Comparison of ENCODE assay signal across 6 cellular contexts in the genomic region with DNA sequence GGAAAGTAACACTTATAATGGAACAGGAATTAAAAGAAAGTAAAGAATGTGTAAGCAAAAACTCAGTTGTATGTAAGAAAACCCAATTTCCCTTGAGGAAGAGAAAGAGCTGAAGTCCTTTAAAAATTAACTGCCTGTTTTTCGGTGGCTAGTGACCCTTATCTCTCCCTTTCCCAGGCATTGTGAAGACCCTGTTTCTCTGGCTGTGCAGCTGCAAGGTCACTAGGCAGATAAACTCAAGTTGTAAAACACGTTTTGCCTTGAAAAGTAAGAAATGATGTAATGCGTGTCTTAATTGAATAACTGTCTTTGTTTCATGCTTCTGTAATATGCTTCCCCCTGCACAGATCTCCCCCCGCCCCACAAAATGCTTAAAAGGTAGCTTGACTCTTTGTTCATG. TPM values are rescaled to one million over a fixed set of nuclear protein-coding genes. Genes with fewer than 3 reads are reported as not detected.
"Had no signal": no experiment of that assay in that cellular context is flagged by ENCODE, and none has a peak within 500 bp of the region (broad histone marks: within the 10 kb centered on the region; RNA-seq: fewer than 3 reads in every experiment).

No MANE protein-coding gene starts in this region.

RNA-seq across cellular contexts. Expression of gene MYOM3, which starts 8.5 kb away (rescaled TPM):
- total RNA-seq: activated CD4-positive, alpha-beta memory T cell treated with anti-CD3 and anti-CD28 coated beads for 36 hours; activated CD4-positive, alpha-beta T cell treated with anti-CD3 and anti-CD28 coated beads, Interleukin-2, amount 10 ng/mL, durations not matched to agents 7 days and 5 days; activated naive CD4-positive, alpha-beta T cell treated with anti-CD3 and anti-CD28 coated beads, Interleukin-2, amount 50 U/mL, for 72 hours; activated T-cell treated with anti-CD3 and anti-CD28 coated beads, Interleukin-2, amount 50 U/mL, for 4 hours; T-cell had no signal

RNA-seq across cellular contexts. Expression of gene IL22RA1, which starts 39.5 kb away (rescaled TPM):
- total RNA-seq: activated CD4-positive, alpha-beta memory T cell treated with anti-CD3 and anti-CD28 coated beads for 36 hours; activated CD4-positive, alpha-beta T cell treated with anti-CD3 and anti-CD28 coated beads, Interleukin-2, amount 10 ng/mL, durations not matched to agents 7 days and 5 days; activated naive CD4-positive, alpha-beta T cell treated with anti-CD3 and anti-CD28 coated beads, Interleukin-2, amount 50 U/mL, for 72 hours; ascending aorta had no signal
